ENCODE assay signal across 7 cellular contexts in the genomic region with DNA sequence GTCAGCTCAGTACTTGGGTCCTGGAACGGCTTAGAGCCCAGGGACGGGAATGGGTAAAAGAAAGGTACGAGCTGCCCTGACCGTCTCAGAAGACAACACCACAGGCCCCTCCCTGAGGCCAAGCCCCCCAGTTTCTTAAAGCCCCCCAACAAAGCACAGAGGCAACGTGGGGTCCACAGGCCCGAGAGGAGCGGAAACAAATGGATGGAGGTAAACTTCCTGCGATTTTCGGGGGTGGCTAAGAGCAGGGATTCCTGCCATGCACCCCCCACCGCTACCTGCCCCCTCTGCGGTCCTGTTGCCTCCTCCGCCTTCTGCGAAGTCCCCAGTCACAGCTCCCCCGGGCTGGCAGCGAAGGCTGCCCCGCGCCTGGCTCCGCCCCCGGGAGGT. TPM values are rescaled to one million over a fixed set of nuclear protein-coding genes. Genes with fewer than 3 reads are reported as not detected.
A peak's percentile ranks its signal among the peaks of the same experiment; 100 is the strongest.
DNase-seq lines count a peak whose midpoint lies in the region; ATAC-seq and TF ChIP-seq lines count a peak whose summit lies in the region.

No MANE protein-coding gene starts in this region.

- H3K27ac ChIP-seq in foreskin keratinocyte, result no peak overlapping the region

- peaks cover 13% of the 10 kb centered on the region for H3K27me3 ChIP-seq in foreskin keratinocyte

- DNase-seq in HFF-Myc (ENCODE audit: extremely low read depth, low read depth) (no peak), foreskin keratinocyte (no peak), pons (ENCODE audit: low spot score) (peak; percentile 41), H4 (ENCODE audit: low spot score) (no peak), dermis blood vessel endothelial cell (no peak), A172 (ENCODE audit: low spot score) (no peak)
- peak; percentile 13 for DNase-seq in activated CD4-positive, alpha-beta T cell treated with anti-CD3 and anti-CD28 coated beads, Interleukin-2, amount 50 U/mL, for 1 hour

- peak; percentile 5 for ATAC-seq in foreskin keratinocyte

- peak overlapping the region; percentile 64 for H3K4me3 ChIP-seq in HFF-Myc (replicated peaks; ENCODE audit: low read depth, low read length)

- H3K4me1 ChIP-seq in foreskin keratinocyte, result peaks cover 3% of the 10 kb centered on the region

- no peak for TF ChIP-seq CTCF in HFF-Myc (IDR thresholded peaks at IDR 0.05; ENCODE audit: low read depth, low read length, missing control alignments)
- no peak for TF ChIP-seq CTCF in foreskin keratinocyte (conservative IDR thresholded peaks at IDR 0.05)

RNA-seq across cellular contexts. Expression of a gene that starts 48.2 kb away (rescaled TPM):
- 12.4 and 19.5 TPM in 2 replicates for total RNA-seq in foreskin keratinocyte
- polyA plus RNA-seq in foreskin keratinocyte, result 3.2 and 4.6 TPM in 2 replicates
- 47.4 and 63.8 TPM in 2 replicates for total RNA-seq in H4 (2014; rRNA removed; shearing (Covaris generic))
- 17.5 and 26.2 TPM in 2 replicates for total RNA-seq in dermis blood vessel endothelial cell
- total RNA-seq in A172 (2014; rRNA removed; shearing (Covaris generic)), result 66.3 and 75.1 TPM in 2 replicates

Comparison
In these comparisons a context has a peak if more than half of its experiments do, and no peak if none do; other contexts are left out.
1. DNase-seq: peak in activated CD4-positive, alpha-beta T cell treated with anti-CD3 and anti-CD28 coated beads, Interleukin-2, amount 50 U/mL, for 1 hour (single experiment) and pons (single experiment); none in HFF-Myc (single experiment), foreskin keratinocyte (0 of 2), H4 (single experiment), dermis blood vessel endothelial cell (single experiment) and A172 (single experiment).